Comparison of ENCODE assay signal across 26 cellular contexts in the genomic region with DNA sequence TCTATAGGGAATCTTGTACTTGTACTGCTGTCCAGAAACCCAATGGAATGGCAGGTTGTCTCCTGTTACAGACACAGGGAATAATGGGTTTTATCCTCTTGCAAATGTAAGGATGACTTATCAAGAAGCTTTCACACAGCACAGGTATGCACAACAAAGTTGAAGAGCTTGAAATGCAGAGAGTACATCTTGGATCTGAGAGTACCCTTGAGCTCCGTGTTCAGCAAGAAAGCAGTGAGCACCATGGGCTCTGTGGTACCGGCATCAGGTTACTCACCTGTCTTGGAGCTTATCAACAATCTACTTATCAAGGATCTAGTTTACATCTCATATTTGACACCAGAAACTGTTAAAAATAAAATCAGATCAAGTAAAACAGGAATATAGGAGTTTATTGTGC. TPM values are rescaled to one million over a fixed set of nuclear protein-coding genes. Genes with fewer than 3 reads are reported as not detected.
"Had no signal": no experiment of that assay in that cellular context is flagged by ENCODE, and none has a peak within 500 bp of the region (broad histone marks: within the 10 kb centered on the region; RNA-seq: fewer than 3 reads in every experiment).

No MANE protein-coding gene starts in this region.

- H3K4me3 ChIP-seq: ascending aorta, body of pancreas, SJSA1 had no signal

- ATAC-seq: activated CD8-positive, alpha-beta memory T cell treated with anti-CD3 and anti-CD28 coated beads, Interleukin-2, amount 10 ng/mL, durations not matched to agents 7 days and 5 days; activated naive CD4-positive, alpha-beta T cell treated with anti-CD3 and anti-CD28 coated beads, Interleukin-2, amount 50 U/mL, for 72 hours; activated naive CD8-positive, alpha-beta T cell treated with anti-CD3 and anti-CD28 coated beads, Interleukin-2, amount 50 U/mL, for 24 hours; body of pancreas; Panc1 had no signal

- H3K27me3 ChIP-seq: ascending aorta, body of pancreas, SJSA1 had no signal

- H3K36me3 ChIP-seq: ascending aorta, SJSA1 had no signal

- DNase-seq: activated B cell treated with CpG ODN at 0.5 μM for 24 hours; activated CD4-positive, alpha-beta T cell treated with anti-CD3 and anti-CD28 coated beads for 1 hour; activated CD4-positive, alpha-beta T cell treated with anti-CD3 and anti-CD28 coated beads, Interleukin-2, amount 10 ng/mL, durations not matched to agents 24 days and 14 days; activated CD4-positive, alpha-beta T cell treated with anti-CD3 and anti-CD28 coated beads, Interleukin-2, amount 50 U/mL, for 48 hours; activated CD8-positive, alpha-beta memory T cell treated with anti-CD3 and anti-CD28 coated beads, Interleukin-2, amount 10 ng/mL, durations not matched to agents 7 days and 5 days; activated effector memory CD4-positive, alpha-beta T cell treated with Interleukin-2 at 50 U/mL for 16 hours; activated naive CD4-positive, alpha-beta T cell; activated naive CD8-positive, alpha-beta T cell treated with anti-CD3 and anti-CD28 coated beads, Interleukin-2, amount 50 U/mL, for 24 hours; activated T-cell treated with anti-CD3 and anti-CD28 coated beads, Interleukin-2, amount 50 U/mL, for 24 hours; amniotic stem cell; body of pancreas; NCI-H1105 treated with DMSO at 0.1 percent for 48 hours; NCI-H1436 treated with DMSO at 0.1 percent for 48 hours; NCI-H2081 treated with DMSO at 0.1 percent for 48 hours; NCI-H2171 treated with DMSO at 0.1 percent for 48 hours; NCI-H226; NCI-H526; NCI-H82; OCI-M1; RPMI8226; SHP77; SW 1271 had no signal

RNA-seq across cellular contexts. Expression of gene EMB, which starts 22.0 kb away (rescaled TPM):
- total RNA-seq: SJSA1 had no signal
